Comparison of ENCODE assay signal across 26 cellular contexts in genomic region chr5:114062940-114063867, GRCh38.
DNase-seq lines count a peak whose midpoint lies in the region; ATAC-seq and TF ChIP-seq lines count a peak whose summit lies in the region.
"Had no signal": no experiment of that assay in that cellular context is flagged by ENCODE, and none has a peak within 500 bp of the region (broad histone marks: within the 10 kb centered on the region; RNA-seq: fewer than 3 reads in every experiment).

No MANE protein-coding gene starts in this region.

- no peaks in the 10 kb centered on the region for H3K79me2 ChIP-seq in HCT116 (ENCODE audit: insufficient read depth, low read length)
- H3K79me2 ChIP-seq in hepatocyte, result no peaks in the 10 kb centered on the region
- H3K79me2 ChIP-seq: parathyroid adenoma had no signal

- H3K9me3 ChIP-seq in AG04450 (ENCODE audit: control insufficient read depth, insufficient read depth, low read length) (no peaks in the 10 kb centered on the region), HCT116 (ENCODE audit: control insufficient read depth in 1 of 2, insufficient read depth in 1 of 2, low read depth in 1 of 2, low read length in 2 of 2) (no peaks in the 10 kb centered on the region), adipocyte (ENCODE audit: control insufficient read depth, low read length) (no peaks in the 10 kb centered on the region), hepatocyte (ENCODE audit: low read depth) (no peaks in the 10 kb centered on the region), sigmoid colon (no peaks in the 10 kb centered on the region)
- H3K9me3 ChIP-seq: adrenal gland, BLaER1, heart left ventricle, MG63 had no signal

- 0 out of 2 replicates have a peak, but pooled peaks have one; percentile 8 for TF ChIP-seq RAD21 in HCT116 (IDR thresholded peaks at IDR 0.05; ENCODE audit: low read depth)

- DNase-seq in AG04450 (ENCODE audit: low read depth, low spot score) (no peak), HCT116 (ENCODE audit: low read depth, low spot score) (no peak), adipocyte (ENCODE audit: low read depth) (peak; percentile 10), hepatocyte (ENCODE audit: low spot score) (no peak), CD1c-positive myeloid dendritic cell (ENCODE audit: extremely low spot score) (no peak), NCI-H146 (lab: John Stamatoyannopoulos, UW) (no peak), iPS-NIHi7 (ENCODE audit: extremely low spot score) (no peak), sigmoid colon (no peak)
- DNase-seq: activated CD4-positive, alpha-beta T cell treated with anti-CD3 and anti-CD28 coated beads, Interleukin-2, amount 50 U/mL, for 1 hour; activated CD8-positive, alpha-beta memory T cell treated with anti-CD3 and anti-CD28 coated beads, Interleukin-2, amount 10 ng/mL, durations not matched to agents 7 days and 5 days; activated T-cell treated with anti-CD3 and anti-CD28 coated beads, Interleukin-2, amount 50 U/mL, for 48 hours; adrenal gland; COR-L47; DMS79 treated with DMSO at 0.1 percent for 48 hours; heart left ventricle; MG63; NCI-H1417 treated with DMSO at 0.1 percent for 48 hours; NCI-H748 treated with DMSO at 0.1 percent for 48 hours; nephron progenitor cell; stimulated activated CD4-positive, alpha-beta T cell treated with anti-CD3 and anti-CD28 coated beads, Interleukin-4, amount 100 ng/mL, for 1 hour; trophoblast cell; WERI-Rb-1 had no signal

- H3K27ac ChIP-seq in AG04450 (ENCODE audit: low read depth, low read length) (no peak overlapping the region), HCT116 (ENCODE audit: low read depth, low read length) (no peak overlapping the region), hepatocyte (no peak overlapping the region), sigmoid colon (no peak overlapping the region)
- H3K27ac ChIP-seq: adrenal gland, BLaER1, epithelial cell of prostate, heart left ventricle, parathyroid adenoma, RWPE1, WERI-Rb-1 had no signal

- BruUV-seq in HCT116 (replicated peaks; lab: Mats Ljungman, UMichigan), result no TSS peak

- no peak overlapping the region for H3K9ac ChIP-seq in HCT116 (ENCODE audit: low read length)
- H3K9ac ChIP-seq in adipocyte (ENCODE audit: low read length), result no peak overlapping the region
- H3K9ac ChIP-seq: BLaER1, parathyroid adenoma had no signal

- H3K27me3 ChIP-seq in AG04450 (ENCODE audit: control insufficient read depth, insufficient read depth, low read length) (peaks cover 5% of the 10 kb centered on the region), HCT116 (ENCODE audit: insufficient read depth, low read length) (peaks cover 6% of the 10 kb centered on the region; the same call in 1 of the 2 replicates), adipocyte (replicated peaks; ENCODE audit: control insufficient read depth, insufficient read depth, low read length) (peaks cover 12% of the 10 kb centered on the region), hepatocyte (peaks cover 5% of the 10 kb centered on the region), sigmoid colon (no peaks in the 10 kb centered on the region)
- H3K27me3 ChIP-seq: adrenal gland, BLaER1, heart left ventricle had no signal

- no peaks in the 10 kb centered on the region for H4K20me1 ChIP-seq in HCT116 (ENCODE audit: insufficient read depth)
- no peaks in the 10 kb centered on the region for H4K20me1 ChIP-seq in hepatocyte (ENCODE audit: insufficient read depth, poor library complexity, severe bottlenecking)
- H4K20me1 ChIP-seq: BLaER1 had no signal

- CTCF ChIA-PET in AG04450 (lab: Charles Lee), result interaction anchor here (0.7 to 1.7 kb wide), 3 partner anchors 243 to 386 kb away, joined by 3 to 6 read pairs (median 3); no protein-coding TSS in a partner anchor
- CTCF ChIA-PET in HCT116 (lab: Charles Lee), result interaction anchor here (1.1 to 1.3 kb wide), 2 partner anchors 295 to 386 kb away, joined by 3 read pairs; no protein-coding TSS in a partner anchor

- POLR2A ChIA-PET in AG04450 (lab: Yijun Ruan, JAX) (no interaction called here), HCT116 (lab: Charles Lee) (no interaction called here)

- H3K4me3 ChIP-seq in AG04450 (ENCODE audit: low read depth, low read length) (no peak overlapping the region), HCT116 (replicated peaks in 1 of 2; ENCODE audit: low read depth in 1 of 2, low read length in 2 of 2) (no peak overlapping the region), adipocyte (ENCODE audit: low read length) (no peak overlapping the region), hepatocyte (no peak overlapping the region), sigmoid colon (no peak overlapping the region)
- H3K4me3 ChIP-seq: adrenal gland, BLaER1, heart left ventricle, MG63 had no signal

- TF ChIP-seq EP300 in sigmoid colon (IDR thresholded peaks at IDR 0.05), result no peak

- H3K4me1 ChIP-seq in HCT116 (ENCODE audit: control insufficient read depth in 1 of 2, insufficient read depth in 2 of 2, low read length in 2 of 2) (no peaks in the 10 kb centered on the region), adipocyte (ENCODE audit: control insufficient read depth, insufficient read depth, low read length) (no peaks in the 10 kb centered on the region), hepatocyte (ENCODE audit: insufficient read depth) (no peaks in the 10 kb centered on the region), sigmoid colon (no peaks in the 10 kb centered on the region)
- H3K4me1 ChIP-seq: adrenal gland, parathyroid adenoma had no signal

- no peaks in the 10 kb centered on the region for H3K9me2 ChIP-seq in HCT116 (ENCODE audit: insufficient read depth)
- no peaks in the 10 kb centered on the region for H3K9me2 ChIP-seq in hepatocyte (replicated peaks; ENCODE audit: insufficient read depth)

- H3K4me2 ChIP-seq in HCT116 (ENCODE audit: low read length), result no peak overlapping the region
- H3K4me2 ChIP-seq in hepatocyte, result no peak overlapping the region
- H3K4me2 ChIP-seq: BLaER1 had no signal

- TF ChIP-seq CTCF in AG04450 (IDR thresholded peaks at IDR 0.05; ENCODE audit: low read depth, low read length) (peak; percentile 34), HCT116 (IDR thresholded peaks at IDR 0.05 in 2 of 3, conservative IDR thresholded peaks at IDR 0.05 in 1 of 3; ENCODE audit: borderline replicate concordance in 1 of 3, insufficient read depth in 1 of 3, low read depth in 2 of 3, low read length in 2 of 3) (no peak; a peak in 1 of 6 replicates), hepatocyte (IDR thresholded peaks at IDR 0.05; ENCODE audit: poor library complexity) (peak; percentile 18), sigmoid colon (IDR thresholded peaks at IDR 0.05) (no peak)

- no peaks in the 10 kb centered on the region for H3K36me3 ChIP-seq in HCT116 (ENCODE audit: control insufficient read depth in 1 of 2, insufficient read depth in 2 of 2, low read length in 2 of 2)
- H3K36me3 ChIP-seq in adipocyte (ENCODE audit: control insufficient read depth, insufficient read depth, low read length, severe bottlenecking), result no peaks in the 10 kb centered on the region
- H3K36me3 ChIP-seq in hepatocyte (replicated peaks; ENCODE audit: insufficient read depth, low read depth), result no peaks in the 10 kb centered on the region
- H3K36me3 ChIP-seq in sigmoid colon, result no peaks in the 10 kb centered on the region
- H3K36me3 ChIP-seq: adrenal gland, BLaER1, heart left ventricle, MG63, WERI-Rb-1 had no signal

- TF ChIP-seq POLR2A in HCT116 (IDR thresholded peaks at IDR 0.05; ENCODE audit: borderline replicate concordance, extremely low read depth, insufficient read depth, insufficient read length) (no peak), sigmoid colon (IDR thresholded peaks at IDR 0.05) (no peak)

- intact Hi-C loops in HCT116 (cut with micrococcal nuclease) (loop anchor here (10.0 kb wide), 1 partner anchor 242 kb away; no protein-coding TSS in a partner anchor), sigmoid colon (cut with DNase I) (no loop called here)

- no peak for ATAC-seq in HCT116
- ATAC-seq: activated CD8-positive, alpha-beta memory T cell treated with anti-CD3 and anti-CD28 coated beads, Interleukin-2, amount 10 ng/mL, durations not matched to agents 7 days and 5 days; heart left ventricle had no signal

- H2AFZ ChIP-seq in HCT116 (ENCODE audit: low read depth, low read length, poor library complexity, severe bottlenecking) (no peak overlapping the region), hepatocyte (no peak overlapping the region)
- H2AFZ ChIP-seq: parathyroid adenoma had no signal

- RAD21 ChIA-PET in HCT116 (lab: Charles Lee; ENCODE audit: low non-redundant PET in 1 of 2, low total read pairs in 2 of 2, uncharacterized antibody in 2 of 2, unreplicated experiment in 2 of 2), result no interaction called here

TF ChIP-seq in HCT116, 20 proteins besides CTCF, POLR2A, EP300 and RAD21:
- no peak for TF ChIP-seq EGR1 (IDR thresholded peaks at IDR 0.05; ENCODE audit: low read depth)
- no peak for TF ChIP-seq CEBPB (IDR thresholded peaks at IDR 0.05; ENCODE audit: low read depth)
- no peak for TF ChIP-seq ELF1 (IDR thresholded peaks at IDR 0.05; ENCODE audit: borderline replicate concordance, low read depth)
- TF ChIP-seq ZFX (IDR thresholded peaks at IDR 0.05), result no peak
- TF ChIP-seq SP1 (IDR thresholded peaks at IDR 0.05; ENCODE audit: low read depth), result no peak
- no peak for TF ChIP-seq SIN3A (IDR thresholded peaks at IDR 0.05; ENCODE audit: low read depth)
TF ChIP-seq in HCT116: peak in this region for 0.

Comparison
In these comparisons a context has a peak if more than half of its experiments do, and no peak if none do; other contexts are left out.
1. CTCF ChIP-seq: peak in AG04450 (single experiment) and hepatocyte (single experiment); none in HCT116 (0 of 3) and sigmoid colon (0 of 4).